Comparison of ENCODE assay signal across 8 cellular contexts in genomic region chr10:14185501-14186045, GRCh38.
DNase-seq lines count a peak whose midpoint lies in the region; ATAC-seq, FAIRE-seq and TF ChIP-seq lines count a peak whose summit lies in the region.

No MANE protein-coding gene starts in this region.

- peaks cover 0 to 5% (median 0%) of the 10 kb centered on the region in 9 donors for H3K9me3 Mint-ChIP-seq in naive thymus-derived CD8-positive, alpha-beta T cell

- H3K9me1 ChIP-seq in K562 (ENCODE audit: control insufficient read depth, insufficient read depth, low read length), result no peaks in the 10 kb centered on the region

- ATAC-seq in GM19463 (IDR thresholded peaks at IDR 0.05; ENCODE audit: unreplicated experiment) (peak; percentile 77), HG03457 (IDR thresholded peaks at IDR 0.05; ENCODE audit: unreplicated experiment) (peak; percentile 66), K562 (peak; percentile 95), Right ventricle myocardium superior (ENCODE audit: poor library complexity) (no peak)
- peak; percentile 80 to 83 for ATAC-seq in naive thymus-derived CD8-positive, alpha-beta T cell

- peak; percentile 94 for DNase-seq in DMS 273 treated with DMSO at 0.1 percent for 48 hours (lab: John Stamatoyannopoulos, UW)
- peak; percentile 33 to 85 (median 61) for DNase-seq in K562 (ENCODE audit: extremely low read depth in 1 of 4, low spot score in 3 of 4)
- DNase-seq in naive thymus-derived CD8-positive, alpha-beta T cell, result peak in 7 of 10 donors; percentile 4 to 66 (median 45)
- DNase-seq in smooth muscle cell (lab: John Stamatoyannopoulos, UW; ENCODE audit: unreplicated experiment), result no peak
- DNase-seq in Right ventricle myocardium superior, result no peak

- TSS peak; percentile 100 for BruUV-seq in K562 (replicated peaks; lab: Mats Ljungman, UMichigan)

- peak overlapping the region in 1 of 2 experiments; percentile 63; a peak in 1 of 4 replicates for H3K9ac ChIP-seq in K562 (ENCODE audit: insufficient read depth in 1 of 2, low read depth in 2 of 2, low read length in 2 of 2)
- H3K9ac ChIP-seq in smooth muscle cell (ENCODE audit: low read depth), result no peak overlapping the region

- in situ Hi-C loops in K562 (cut with MboI), result loop anchor here (10.0 kb wide), 1 partner anchor 289 kb away; no protein-coding TSS in a partner anchor

- TF ChIP-seq RAD21 in K562 (CRISPR knock-in tag; conservative IDR thresholded peaks at IDR 0.05 in 1 of 2, IDR thresholded peaks at IDR 0.05 in 1 of 2), result no peak

- 0% methylated on average over 5 of the region's 5 CpGs for WGBS in K562 (ENCODE audit: insufficient coverage, low coverage, missing lambda C conversion rate)
- 40% methylated on average over 5 of the region's 5 CpGs for WGBS in smooth muscle cell (ENCODE audit: low lambda C conversion rate)

- H3K79me2 ChIP-seq in K562 (ENCODE audit: control insufficient read depth, insufficient read depth, low read length) (no peaks in the 10 kb centered on the region), smooth muscle cell (ENCODE audit: low read depth) (no peaks in the 10 kb centered on the region)

- H3K4me3 ChIP-seq in K562 (no peak overlapping the region), smooth muscle cell (no peak overlapping the region)

- peaks cover 2 to 16% of the 10 kb centered on the region in 2 experiments; a peak in 1 of 5 replicates for H3K27me3 ChIP-seq in K562 (ENCODE audit: control insufficient read depth in 2 of 2, insufficient read depth in 2 of 2, low read length in 2 of 2)
- H3K27me3 ChIP-seq in smooth muscle cell (ENCODE audit: low read depth), result no peaks in the 10 kb centered on the region

- peaks cover 15 to 28% (median 24%) of the 10 kb centered on the region in 5 donors for H3K27me3 Mint-ChIP-seq in naive thymus-derived CD8-positive, alpha-beta T cell

- peaks cover 21 to 28% (median 25%) of the 10 kb centered on the region in 4 donors for H3K4me1 Mint-ChIP-seq in naive thymus-derived CD8-positive, alpha-beta T cell

- peak overlapping the region; percentile 78 to 96 (median 90) for H3K27ac Mint-ChIP-seq in naive thymus-derived CD8-positive, alpha-beta T cell

- H3K27ac ChIP-seq in K562 (ENCODE audit: extremely low read depth, low read depth, low read length) (peak overlapping the region; percentile 84; the same call in 2 of the 3 replicates), smooth muscle cell (ENCODE audit: low read depth) (no peak overlapping the region)

- H2AFZ ChIP-seq in K562 (ENCODE audit: low read depth, low read length) (peak overlapping the region; percentile 83; the same call in 1 of the 2 replicates), smooth muscle cell (ENCODE audit: low read depth) (no peak overlapping the region)

- TF ChIP-seq CTCF in K562 (IDR thresholded peaks at IDR 0.05 in 2 of 3, conservative IDR thresholded peaks at IDR 0.05 in 1 of 3; ENCODE audit: insufficient read depth in 2 of 3, low read depth in 1 of 3, low read length in 3 of 3) (peak in 2 of 3 experiments; percentile 0 to 4; a peak in 2 of 6 replicates), smooth muscle cell (IDR thresholded peaks at IDR 0.05; ENCODE audit: borderline replicate concordance, insufficient read depth, poor library complexity, severe bottlenecking) (no peak)

- TF ChIP-seq EP300 in K562 (IDR thresholded peaks at IDR 0.05; ENCODE audit: low read length), result peak; percentile 60; the same call in 1 of the 2 replicates

- intact Hi-C loops in K562 (cut with micrococcal nuclease) (loop anchor here (10.0 kb wide), 1 partner anchor 141 kb away; no protein-coding TSS in a partner anchor), Right ventricle myocardium superior (cut with DNase I) (no loop called here)

- H3K36me3 Mint-ChIP-seq in naive thymus-derived CD8-positive, alpha-beta T cell, result peaks cover 0 to 4% (median 3%) of the 10 kb centered on the region in 3 donors

- H3K9me3 ChIP-seq in K562 (replicated peaks; ENCODE audit: control insufficient read depth, insufficient read depth, low read depth, low read length) (no peaks in the 10 kb centered on the region), smooth muscle cell (replicated peaks; ENCODE audit: low read depth) (no peaks in the 10 kb centered on the region)

- TF ChIP-seq POLR2A in Raji (IDR thresholded peaks at IDR 0.05; ENCODE audit: insufficient read depth, low read depth, low read length) (peak; percentile 96), K562 (conservative IDR thresholded peaks at IDR 0.05) (peak; percentile 100)

- H4K20me1 ChIP-seq in K562 (replicated peaks; ENCODE audit: control insufficient read depth, insufficient read depth, low read length) (no peaks in the 10 kb centered on the region), smooth muscle cell (ENCODE audit: low read depth) (no peaks in the 10 kb centered on the region)

- POLR2A ChIA-PET in K562 (lab: Yijun Ruan, JAX), result interaction anchor here (0.5 to 1.9 kb wide), 33 partner anchors 8 to 795 kb away, joined by 3 to 31 read pairs (median 4); no protein-coding TSS in a partner anchor
- POLR2A ChIA-PET in naive thymus-derived CD8-positive, alpha-beta T cell (lab: Charles Lee), result interaction anchor here (1.1 kb wide), 1 partner anchor 774 kb away, joined by 3 read pairs; no protein-coding TSS in a partner anchor

- H3K4me1 ChIP-seq in K562 (replicated peaks in 1 of 2; ENCODE audit: control insufficient read depth in 2 of 2, insufficient read depth in 2 of 2, low read length in 2 of 2), result peaks cover 5 to 37% of the 10 kb centered on the region in 2 experiments
- H3K4me1 ChIP-seq in smooth muscle cell (ENCODE audit: low read depth), result peaks cover 4% of the 10 kb centered on the region

- H3F3A ChIP-seq in smooth muscle cell (ENCODE audit: low read depth), result no peaks in the 10 kb centered on the region

- no peaks in the 10 kb centered on the region for H3K36me3 ChIP-seq in K562 (ENCODE audit: control insufficient read depth, insufficient read depth, low read length)
- H3K36me3 ChIP-seq in smooth muscle cell (ENCODE audit: low read depth), result no peaks in the 10 kb centered on the region

- CTCF ChIA-PET in K562 (lab: Yijun Ruan, JAX; ENCODE audit: low intra/inter-chr PET ratio), result no interaction called here

- H3K4me2 ChIP-seq in K562 (ENCODE audit: insufficient read depth, low read length) (peak overlapping the region; percentile 42), smooth muscle cell (no peak overlapping the region)

- FAIRE-seq in K562 (lab: Jason Lieb, UNC), result peak; percentile 76

- H3K4me3 Mint-ChIP-seq in naive thymus-derived CD8-positive, alpha-beta T cell, result peak overlapping the region; percentile 40 to 85 (median 69)

TF ChIP-seq in K562, 482 proteins besides CTCF, POLR2A, EP300 and RAD21 (continues in another document):
- no peak for TF ChIP-seq SAFB2 (IDR thresholded peaks at IDR 0.05; ENCODE audit: borderline replicate concordance, low read depth, low read length, severe bottlenecking)
- peak; percentile 48; the same call in 1 of the 2 replicates for TF ChIP-seq CBFA2T3 (IDR thresholded peaks at IDR 0.05)
- TF ChIP-seq XRCC5 (IDR thresholded peaks at IDR 0.05; ENCODE audit: low read depth, low read length), result peak; percentile 84
- no peak for TF ChIP-seq CBFB (CRISPR knock-in tag; IDR thresholded peaks at IDR 0.05)
- peak; percentile 40; the same call in 1 of the 2 replicates for TF ChIP-seq ZNF324 (CRISPR knock-in tag; IDR thresholded peaks at IDR 0.05)
- peak; percentile 85 for TF ChIP-seq NBN (IDR thresholded peaks at IDR 0.05; ENCODE audit: low read depth)
- TF ChIP-seq CHD4 (IDR thresholded peaks at IDR 0.05; ENCODE audit: insufficient read depth, insufficient replicate concordance, low read depth, low read length, poor library complexity, severe bottlenecking), result no peak
- TF ChIP-seq ETS1 (conservative IDR thresholded peaks at IDR 0.05; ENCODE audit: control insufficient read depth, low read depth, low read length), result peak; percentile 92; the same call in 1 of the 2 replicates
- no peak for TF ChIP-seq TCFL5 (CRISPR knock-in tag; conservative IDR thresholded peaks at IDR 0.05)
- TF ChIP-seq ZNF518B (CRISPR knock-in tag; IDR thresholded peaks at IDR 0.05), result peak; percentile 99
- peak; percentile 48 for TF ChIP-seq RFX1 (IDR thresholded peaks at IDR 0.05)
- peak; percentile 88 for TF ChIP-seq SNRNP70 (optimal IDR thresholded peaks at IDR 0.05; ENCODE audit: low read depth, low read length)
- TF ChIP-seq ERF (CRISPR knock-in tag; IDR thresholded peaks at IDR 0.05), result peak; percentile 99
- TF ChIP-seq GABPA (tag; conservative IDR thresholded peaks at IDR 0.05; ENCODE audit: low read depth), result no peak
- no peak for TF ChIP-seq KAT2B (IDR thresholded peaks at IDR 0.05; ENCODE audit: low read depth, low read length)

Comparison
In these comparisons a context has a peak if more than half of its experiments do, and no peak if none do; other contexts are left out.
1. DNase-seq: peak in DMS 273 treated with DMSO at 0.1 percent for 48 hours (single experiment), K562 (4 of 4) and naive thymus-derived CD8-positive, alpha-beta T cell (7 of 10); none in smooth muscle cell (single experiment) and Right ventricle myocardium superior (single experiment).